ENCODE assay signal across 15 cellular contexts in the genomic region with DNA sequence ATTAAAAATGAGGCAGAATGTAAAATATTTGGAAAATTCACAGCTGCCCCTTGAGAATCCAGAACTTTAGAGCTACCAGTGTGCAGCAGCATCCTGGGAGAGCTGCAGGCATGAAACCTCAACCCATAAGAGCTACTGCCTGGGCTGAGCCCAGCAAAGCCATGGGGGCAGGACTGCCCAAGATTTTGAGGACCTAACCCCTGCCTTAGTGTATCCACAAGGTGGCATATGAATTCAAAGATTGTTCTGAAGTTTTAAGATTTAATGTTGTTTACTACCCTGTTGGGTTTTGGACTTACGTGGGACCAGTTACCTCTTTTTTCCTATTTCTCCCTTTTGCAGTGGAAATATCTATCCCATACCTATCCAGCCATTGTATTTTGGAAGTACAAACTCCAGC. TPM values are rescaled to one million over a fixed set of nuclear protein-coding genes. Genes with fewer than 3 reads are reported as not detected.
DNase-seq lines count a peak whose midpoint lies in the region; ATAC-seq, FAIRE-seq and TF ChIP-seq lines count a peak whose summit lies in the region.
"Had no signal": no experiment of that assay in that cellular context is flagged by ENCODE, and none has a peak within 500 bp of the region (broad histone marks: within the 10 kb centered on the region; RNA-seq: fewer than 3 reads in every experiment).

No MANE protein-coding gene starts in this region.

- H3K9ac ChIP-seq in GM12878 (ENCODE audit: control insufficient read depth, insufficient read depth, low read length) = no peak overlapping the region

- no peaks in the 10 kb centered on the region for H4K20me1 ChIP-seq in GM12878 (ENCODE audit: control insufficient read depth, insufficient read depth)

- no peak for TF ChIP-seq EP300 in GM12878 (IDR thresholded peaks at IDR 0.05; ENCODE audit: borderline replicate concordance in 1 of 2, control insufficient read depth in 1 of 2, low read depth in 2 of 2, low read length in 2 of 2)

- no peaks in the 10 kb centered on the region for H3K9me3 ChIP-seq in CD8-positive, alpha-beta T cell (ENCODE audit: low read length)
- no peaks in the 10 kb centered on the region; the same call in 2 of the 3 replicates for H3K9me3 ChIP-seq in GM12878 (replicated peaks; ENCODE audit: control insufficient read depth, insufficient read depth, low read length)
- H3K9me3 ChIP-seq in right lobe of liver = no peaks in the 10 kb centered on the region
- H3K9me3 ChIP-seq: thoracic aorta had no signal

- RAD21 ChIA-PET in GM12878 (lab: Charles Lee; ENCODE audit: unreplicated experiment) = interaction anchor here (1.3 kb wide), 1 partner anchor 301 kb away, joined by 4 read pairs; no protein-coding TSS in a partner anchor

- H2AFZ ChIP-seq in GM12878 (ENCODE audit: control insufficient read depth, low read depth, low read length) = no peak overlapping the region

- no peak overlapping the region for H3K4me2 ChIP-seq in GM12878 (ENCODE audit: control insufficient read depth, insufficient read depth)

- no peaks in the 10 kb centered on the region for H3K27me3 Mint-ChIP-seq in CD8-positive, alpha-beta T cell (ENCODE audit: low read depth)
- H3K27me3 Mint-ChIP-seq: activated CD4-positive, alpha-beta T cell treated with anti-CD3 and anti-CD28 coated beads, Interleukin-2, amount 10 ng/mL, durations not matched to agents 24 days and 14 days; naive B cell had no signal

- no peak for DNase-seq in CD8-positive, alpha-beta T cell
- DNase-seq in HT-29 (ENCODE audit: low spot score) = peak; percentile 9
- no peak for DNase-seq in GM12878 (ENCODE audit: low read depth, low spot score)
- no peak for DNase-seq in right lobe of liver
- no peak for DNase-seq in NCI-H2081 treated with DMSO at 0.1 percent for 48 hours (lab: John Stamatoyannopoulos, UW)
- DNase-seq: activated CD4-positive, alpha-beta T cell treated with anti-CD3 and anti-CD28 coated beads, Interleukin-2, amount 10 ng/mL, durations not matched to agents 24 days and 14 days; activated effector memory CD4-positive, alpha-beta T cell treated with Interleukin-2 at 50 U/mL for 16 hours; naive B cell; NCI-H1694 treated with DMSO at 0.1 percent for 48 hours; NCI-H345; SW 1271 had no signal

- H3K27me3 ChIP-seq in CD8-positive, alpha-beta T cell (ENCODE audit: insufficient read depth, low read length) = no peaks in the 10 kb centered on the region
- H3K27me3 ChIP-seq in GM12878 (replicated peaks in 1 of 2; ENCODE audit: control insufficient read depth in 2 of 2, insufficient read depth in 2 of 2, low read length in 1 of 2) = no peaks in the 10 kb centered on the region
- H3K27me3 ChIP-seq in right lobe of liver = no peaks in the 10 kb centered on the region

- peak overlapping the region; percentile 52 for H3K27ac Mint-ChIP-seq in CD8-positive, alpha-beta T cell
- H3K27ac Mint-ChIP-seq: activated CD4-positive, alpha-beta T cell treated with anti-CD3 and anti-CD28 coated beads, Interleukin-2, amount 10 ng/mL, durations not matched to agents 24 days and 14 days had no signal

- H3K4me1 Mint-ChIP-seq in CD8-positive, alpha-beta T cell (ENCODE audit: low read depth) = peaks cover 37% of the 10 kb centered on the region

- BruUV-seq in GM12878 (replicated peaks; lab: Mats Ljungman, UMichigan) = no TSS peak

- H3K4me3 ChIP-seq in CD8-positive, alpha-beta T cell (ENCODE audit: low read depth, low read length) = no peak overlapping the region
- H3K4me3 ChIP-seq in GM12878 (no peak overlapping the region), right lobe of liver (no peak overlapping the region)
- H3K4me3 ChIP-seq: thoracic aorta had no signal

- H3K9me3 Mint-ChIP-seq in CD8-positive, alpha-beta T cell = no peaks in the 10 kb centered on the region
- H3K9me3 Mint-ChIP-seq: activated CD4-positive, alpha-beta T cell treated with anti-CD3 and anti-CD28 coated beads, Interleukin-2, amount 10 ng/mL, durations not matched to agents 24 days and 14 days had no signal

- SMC1A ChIA-PET in GM12878 (lab: Charles Lee; ENCODE audit: uncharacterized antibody, unreplicated experiment) = interaction anchor here (0.6 to 2.1 kb wide), 6 partner anchors 24 to 301 kb away, joined by 3 to 6 read pairs (median 4); a partner anchor contains a TSS

- in situ Hi-C loops in GM12878 (cut with MboI) = no loop called here

- no peak for TF ChIP-seq CTCF in CD8-positive, alpha-beta T cell (IDR thresholded peaks at IDR 0.05)
- TF ChIP-seq CTCF in GM12878 (IDR thresholded peaks at IDR 0.05 in 2 of 3, conservative IDR thresholded peaks at IDR 0.05 in 1 of 3; ENCODE audit: control insufficient read depth in 2 of 3, extremely low read depth in 1 of 3, insufficient read depth in 1 of 3, low read depth in 3 of 3, low read length in 3 of 3) (peak in 1 of 3 experiments; percentile 36; a peak in 1 of 6 replicates), right lobe of liver (IDR thresholded peaks at IDR 0.05) (peak in 3 of 4 donors; percentile 26 to 44 (median 39))

- no peak for ATAC-seq in CD8-positive, alpha-beta T cell
- ATAC-seq in GM12878 (peak; percentile 53), right lobe of liver (peak; percentile 53 to 74 (median 69)), GM19455 (IDR thresholded peaks at IDR 0.05; ENCODE audit: unreplicated experiment) (no peak), HG03025 (IDR thresholded peaks at IDR 0.05; ENCODE audit: low FRiP score, unreplicated experiment) (no peak)
- ATAC-seq: sciatic nerve had no signal

- peak; percentile 18; the same call in 1 of the 2 replicates for TF ChIP-seq RAD21 in GM12878 (IDR thresholded peaks at IDR 0.05; ENCODE audit: insufficient read depth, low read depth, low read length)

- H3K27ac ChIP-seq in CD8-positive, alpha-beta T cell (ENCODE audit: low read depth, low read length) = no peak overlapping the region
- no peak overlapping the region for H3K27ac ChIP-seq in GM12878 (ENCODE audit: control insufficient read depth, insufficient read depth)
- H3K27ac ChIP-seq in right lobe of liver = no peak overlapping the region
- H3K27ac ChIP-seq: thoracic aorta had no signal

- H3K4me3 Mint-ChIP-seq in CD8-positive, alpha-beta T cell = no peak overlapping the region
- H3K4me3 Mint-ChIP-seq: activated CD4-positive, alpha-beta T cell treated with anti-CD3 and anti-CD28 coated beads, Interleukin-2, amount 10 ng/mL, durations not matched to agents 24 days and 14 days had no signal

- H3K4me1 ChIP-seq in CD8-positive, alpha-beta T cell (ENCODE audit: insufficient read depth, low read length) = no peaks in the 10 kb centered on the region
- no peaks in the 10 kb centered on the region for H3K4me1 ChIP-seq in GM12878 (ENCODE audit: control insufficient read depth, insufficient read depth, low read length)
- H3K4me1 ChIP-seq in right lobe of liver = no peaks in the 10 kb centered on the region

- CTCF ChIA-PET in CD8-positive, alpha-beta T cell (lab: Charles Lee) = interaction anchor here (1.5 kb wide), 1 partner anchor 13 kb away, joined by 7 read pairs; no protein-coding TSS in a partner anchor
- CTCF ChIA-PET in GM12878 (lab: Yijun Ruan, JAX) = interaction anchor here (0.7 to 1.4 kb wide), 4 partner anchors 9 to 302 kb away, joined by 3 to 6 read pairs (median 4); no protein-coding TSS in a partner anchor

- no peak for TF ChIP-seq POLR2A in GM12878 (IDR thresholded peaks at IDR 0.05; ENCODE audit: low read depth, low read length)
- no peak for TF ChIP-seq POLR2A in right lobe of liver (IDR thresholded peaks at IDR 0.05)

- FAIRE-seq in GM12878 (lab: Jason Lieb, UNC) = no peak

- H3K36me3 ChIP-seq in CD8-positive, alpha-beta T cell (ENCODE audit: insufficient read depth, low read length) = no peaks in the 10 kb centered on the region
- no peaks in the 10 kb centered on the region for H3K36me3 ChIP-seq in GM12878 (ENCODE audit: control insufficient read depth in 2 of 2, insufficient read depth in 2 of 2, low read length in 1 of 2)
- H3K36me3 ChIP-seq in right lobe of liver = no peaks in the 10 kb centered on the region
- H3K36me3 ChIP-seq: thoracic aorta had no signal

- intact Hi-C loops in CD8-positive, alpha-beta T cell (cut with DNase I, micrococcal nuclease) = no loop called here
- intact Hi-C loops in GM12878 (cut with micrococcal nuclease; ENCODE audit: unreplicated experiment) = no loop called here
- intact Hi-C loops in right lobe of liver (cut with DNase I) = no loop called here

- H3K79me2 ChIP-seq in GM12878 (ENCODE audit: control insufficient read depth, insufficient read depth, low read length) = no peaks in the 10 kb centered on the region

- 96% methylated on average over 1 of the region's 1 CpG for WGBS in GM12878 (ENCODE audit: insufficient coverage, insufficient replicate concordance, low lambda C conversion rate, missing lambda C conversion rate)
- 82% methylated on average over 1 of the region's 1 CpG for WGBS in right lobe of liver (ENCODE audit: insufficient coverage, low coverage, low lambda C conversion rate, missing lambda C conversion rate)

- POLR2A ChIA-PET in CD8-positive, alpha-beta T cell (lab: Charles Lee) = no interaction called here
- POLR2A ChIA-PET in GM12878 (lab: Charles Lee) = no interaction called here

- H3K36me3 Mint-ChIP-seq in CD8-positive, alpha-beta T cell = peaks cover 53% of the 10 kb centered on the region

RNA-seq across cellular contexts. Expression of a gene that starts 26.4 kb away (rescaled TPM):
- total RNA-seq in CD8-positive, alpha-beta T cell = 1 to 10 TPM; 3.4 to 6.7 TPM
- total RNA-seq in HT-29 (2014; rRNA removed; shearing (Covaris generic)) = 21.7 and 27.0 TPM in 2 replicates
- total RNA-seq in GM12878 (2013; cell fraction: nucleolus; rRNA removed) = 6.7 and 7.8 TPM in 2 replicates
- 24.0 and 33.7 TPM in 2 replicates for total RNA-seq in GM12878 (2014; rRNA removed)
- 23.2 and 26.3 TPM in 2 replicates for total RNA-seq in GM12878 (2014; rRNA removed; fragmentation: Illumina TruSeq; extraction: Trizol)
- 18.1 and 20.0 TPM in 2 replicates for total RNA-seq in GM12878 (2021)
- polyA plus RNA-seq in GM12878 (2011; ENCODE audit: low read depth) = 19.4 TPM
- 66.8 and 78.1 TPM in 2 replicates for polyA plus RNA-seq in GM12878 (2011; rRNA removed)
- polyA plus RNA-seq in GM12878 (2011; cell fraction: cytosol; rRNA removed) = 42.7 and 53.6 TPM in 2 replicates
- 11.5 and 13.8 TPM in 2 replicates for polyA plus RNA-seq in GM12878 (2011; cell fraction: nucleus; rRNA removed)
- polyA plus RNA-seq in GM12878 (2012) = 11.4 and 13.6 TPM in 2 replicates
- polyA plus RNA-seq in GM12878 (2014; fragmentation: Illumina TruSeq; extraction: Trizol) = 34.0 and 44.0 TPM in 2 replicates
- 10 to 100 TPM; 20.0 to 23.2 TPM for polyA plus RNA-seq in GM12878 (2014; fragmentation: Nextera tagmentation; extraction: Ambion mirVana)
- polyA plus RNA-seq in GM12878 (2014; rRNA removed) = 22.9 and 27.9 TPM in 2 replicates
- polyA plus RNA-seq in GM12878 (2016; fragmentation: Nextera tagmentation; extraction: Ambion mirVana) = 10 to 100 TPM; 51.2 to 56.2 TPM
- polyA minus RNA-seq in GM12878 (2011; rRNA and poly(A)+ RNA removed) = 47.1 and 85.4 TPM in 2 replicates
- 17.5 TPM in 2 replicates for polyA minus RNA-seq in GM12878 (2011; cell fraction: cytosol; rRNA and poly(A)+ RNA removed)
- 3.9 and 8.0 TPM in 2 replicates for polyA minus RNA-seq in GM12878 (2011; cell fraction: nucleus; rRNA and poly(A)+ RNA removed)
- 10 to 100 TPM; 14.1 to 18.4 (median 15.3) TPM for total RNA-seq in right lobe of liver

RNA-seq across cellular contexts. Expression of a gene that starts 53.0 kb away (rescaled TPM):
- 10 to 100 TPM in 1 of 2 experiments, 1 to 10 TPM in 1; 7.8 to 10.2 TPM for total RNA-seq in CD8-positive, alpha-beta T cell
- 30.7 and 33.1 TPM in 2 replicates for total RNA-seq in HT-29 (2014; rRNA removed; shearing (Covaris generic))
- 11.8 and 12.3 TPM in 2 replicates for total RNA-seq in GM12878 (2013; cell fraction: nucleolus; rRNA removed)
- total RNA-seq in GM12878 (2014; rRNA removed) (6.7 and 7.6 TPM in 2 replicates), GM12878 (2014; rRNA removed; fragmentation: Illumina TruSeq; extraction: Trizol) (14.6 and 18.7 TPM in 2 replicates), GM12878 (2021) (16.5 and 18.4 TPM in 2 replicates), right lobe of liver (10 to 100 TPM; 22.0 to 31.9 (median 27.4) TPM)
- polyA plus RNA-seq in GM12878 (2011; ENCODE audit: low read depth) = 29.2 TPM
- polyA plus RNA-seq in GM12878 (2011; rRNA removed) (30.9 and 36.8 TPM in 2 replicates), GM12878 (2014; fragmentation: Illumina TruSeq; extraction: Trizol) (8.5 and 12.3 TPM in 2 replicates), GM12878 (2014; fragmentation: Nextera tagmentation; extraction: Ambion mirVana) (1 to 10 TPM; 3.7 to 6.2 TPM), GM12878 (2014; rRNA removed) (9.7 and 14.5 TPM in 2 replicates), GM12878 (2016; fragmentation: Nextera tagmentation; extraction: Ambion mirVana) (10 to 100 TPM; 34.4 to 35.7 TPM)
- 8.4 and 29.9 TPM in 2 replicates for polyA plus RNA-seq in GM12878 (2011; cell fraction: cytosol; rRNA removed)
- polyA plus RNA-seq in GM12878 (2011; cell fraction: nucleus; rRNA removed) = 6.1 and 8.6 TPM in 2 replicates
- 11.9 and 12.1 TPM in 2 replicates for polyA plus RNA-seq in GM12878 (2012)
- 41.7 and 56.8 TPM in 2 replicates for polyA minus RNA-seq in GM12878 (2011; rRNA and poly(A)+ RNA removed)
- polyA minus RNA-seq in GM12878 (2011; cell fraction: cytosol; rRNA and poly(A)+ RNA removed) = 4.1 and 28.6 TPM in 2 replicates
- polyA minus RNA-seq in GM12878 (2011; cell fraction: nucleus; rRNA and poly(A)+ RNA removed) = 4.0 and 7.2 TPM in 2 replicates

Comparison
In these comparisons a context has a peak if more than half of its experiments do, and no peak if none do; other contexts are left out.
1. ATAC-seq: peak in GM12878 (single experiment) and right lobe of liver (4 of 4); none in CD8-positive, alpha-beta T cell (single experiment), GM19455 (single experiment) and HG03025 (single experiment).